In genomic region chr19:58518261-58519086, GRCh38 we compare ENCODE assay signal across 1 cellular context.
TF ChIP-seq lines count a peak whose summit lies in the region.

No MANE protein-coding gene starts in this region.

TF ChIP-seq in IMR-90, 13 proteins besides CTCF, POLR2A, EP300 and RAD21:
- TF ChIP-seq CHD1 (IDR thresholded peaks at IDR 0.05; ENCODE audit: low read depth, low read length) (no peak), USF2 (IDR thresholded peaks at IDR 0.05; ENCODE audit: low read depth, low read length) (no peak), SMC3 (IDR thresholded peaks at IDR 0.05; ENCODE audit: low read depth, low read length) (no peak), RCOR1 (IDR thresholded peaks at IDR 0.05; ENCODE audit: insufficient replicate concordance, low read length) (no peak), BHLHE40 (IDR thresholded peaks at IDR 0.05; ENCODE audit: low read depth, low read length) (no peak), NFE2L2 (IDR thresholded peaks at IDR 0.05; ENCODE audit: low read depth, low read length) (no peak), FOS (IDR thresholded peaks at IDR 0.05; ENCODE audit: low read depth, low read length) (no peak), ELK1 (IDR thresholded peaks at IDR 0.05; ENCODE audit: borderline replicate concordance, low read depth, low read length) (no peak), MAFK (IDR thresholded peaks at IDR 0.05; ENCODE audit: low read depth, low read length) (no peak)
